In the genomic region with DNA sequence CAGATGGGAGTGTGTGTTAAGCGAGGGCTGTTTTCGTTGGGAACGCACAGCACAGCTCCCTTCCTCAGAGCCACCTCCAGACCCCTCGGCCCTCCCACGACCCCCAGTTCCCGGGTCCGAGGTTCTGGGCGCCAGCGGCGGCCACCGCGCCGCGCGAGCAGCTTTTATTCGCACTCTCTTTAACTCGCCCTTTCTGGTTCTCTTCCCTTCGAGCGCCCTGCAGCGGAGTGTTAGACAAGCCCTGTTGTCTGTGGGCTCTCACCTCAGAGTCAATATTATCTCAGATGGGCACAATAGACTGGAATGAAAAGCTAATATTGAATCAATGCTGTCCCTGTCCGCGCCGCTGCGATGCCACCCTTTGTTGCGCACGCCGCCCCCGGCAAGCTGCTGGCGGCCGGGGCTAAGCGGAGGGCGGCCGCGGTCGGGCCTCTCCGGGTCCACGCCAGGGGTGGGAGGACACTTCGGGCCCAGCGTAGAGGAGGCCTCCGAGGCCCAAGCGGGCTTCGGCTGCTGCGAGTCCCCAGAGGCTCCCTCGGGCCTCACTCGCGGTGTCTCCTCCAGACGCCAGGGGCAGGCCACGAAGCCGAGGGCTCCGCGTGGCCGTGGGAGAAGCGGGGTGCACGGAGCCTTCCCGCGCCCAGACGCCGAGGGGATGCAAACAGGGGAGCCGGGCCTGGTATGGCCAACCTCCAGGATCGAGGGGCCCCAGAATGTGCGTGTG, we compare ENCODE assay signal across 12 cellular contexts. TPM values are rescaled to one million over a fixed set of nuclear protein-coding genes. Genes with fewer than 3 reads are reported as not detected.
DNase-seq lines count a peak whose midpoint lies in the region; ATAC-seq and TF ChIP-seq lines count a peak whose summit lies in the region.
"Had no signal": no experiment of that assay in that cellular context is flagged by ENCODE, and none has a peak within 500 bp of the region (broad histone marks: within the 10 kb centered on the region; RNA-seq: fewer than 3 reads in every experiment).

No MANE protein-coding gene starts in this region.

- no peak overlapping the region for H2AK9ac ChIP-seq in IMR-90 (replicated peaks; ENCODE audit: low read depth, low read length, poor library complexity)

- H2BK15ac ChIP-seq in IMR-90 (ENCODE audit: low read depth, low read length), result no peak overlapping the region

- in situ Hi-C loops in IMR-90 (cut with MboI; ENCODE audit: low sequenced_read_pairs), result no loop called here

- peaks cover 31% of the 10 kb centered on the region for H3K4me1 Mint-ChIP-seq in nephron progenitor cell

- H3K9me3 Mint-ChIP-seq in nephron progenitor cell, result no peaks in the 10 kb centered on the region
- no peaks in the 10 kb centered on the region for H3K9me3 Mint-ChIP-seq in activated naive CD4-positive, alpha-beta T cell treated with anti-CD3 and anti-CD28 coated beads, Interleukin-2, amount 50 U/mL, for 72 hours

- no peak overlapping the region for H2BK20ac ChIP-seq in IMR-90 (ENCODE audit: low read depth, low read length)

- 4% methylated on average over 24 of the region's 61 CpGs; no CpG with 5 or more reads in 1 of the 2 experiments for WGBS in IMR-90 (ENCODE audit: extremely low coverage in 2 of 2, insufficient read length in 1 of 2), 2 experiments

- H3K36me3 ChIP-seq in IMR-90 (ENCODE audit: control insufficient read depth, insufficient read depth, low read length) (no peaks in the 10 kb centered on the region), PC-9 (ENCODE audit: low read depth) (no peaks in the 10 kb centered on the region)

- H3K27me3 ChIP-seq in IMR-90 (ENCODE audit: control insufficient read depth, insufficient read depth, low read length), result peaks cover 78% of the 10 kb centered on the region
- peaks cover 28% of the 10 kb centered on the region; the same call in 1 of the 2 replicates for H3K27me3 ChIP-seq in PC-9 (ENCODE audit: insufficient read depth, low read depth)

- H2BK5ac ChIP-seq in IMR-90 (ENCODE audit: low read depth, low read length, poor library complexity, severe bottlenecking), result no peak overlapping the region

- no peak for TF ChIP-seq POLR2A in IMR-90 (IDR thresholded peaks at IDR 0.05; ENCODE audit: low read depth, low read length)

- H3K4me2 ChIP-seq in IMR-90 (ENCODE audit: low read depth, low read length) (no peak overlapping the region), PC-9 (no peak overlapping the region)

- no peaks in the 10 kb centered on the region for H3K36me3 Mint-ChIP-seq in nephron progenitor cell (ENCODE audit: low read depth)
- peaks cover 0 to 10% of the 10 kb centered on the region in 2 donors for H3K36me3 Mint-ChIP-seq in activated naive CD4-positive, alpha-beta T cell treated with anti-CD3 and anti-CD28 coated beads, Interleukin-2, amount 50 U/mL, for 72 hours

- intact Hi-C loops in IMR-90 (cut with micrococcal nuclease), result loop anchor here (10.0 kb wide), 1 partner anchor 510 kb away; a partner anchor contains a TSS
- intact Hi-C loops in PC-9 (cut with micrococcal nuclease; ENCODE audit: unreplicated experiment), result no loop called here

- H4K5ac ChIP-seq in IMR-90 (ENCODE audit: low read depth, low read length), result no peak overlapping the region

- no peak overlapping the region for H2BK120ac ChIP-seq in IMR-90 (ENCODE audit: low read depth, low read length)

- no peaks in the 10 kb centered on the region for H4K20me1 ChIP-seq in IMR-90 (ENCODE audit: insufficient read depth, low read length)
- no peaks in the 10 kb centered on the region for H4K20me1 ChIP-seq in PC-9 (ENCODE audit: insufficient read depth)

- H3K4ac ChIP-seq in IMR-90 (ENCODE audit: low read depth, low read length), result no peak overlapping the region

- TF ChIP-seq RAD21 in IMR-90 (IDR thresholded peaks at IDR 0.05; ENCODE audit: low read length), result no peak

- H3K18ac ChIP-seq in IMR-90 (ENCODE audit: low read depth, low read length), result no peak overlapping the region

- H2AFZ ChIP-seq in IMR-90 (replicated peaks; ENCODE audit: low read length, poor library complexity) (peak overlapping the region; percentile 15), PC-9 (no peak overlapping the region)

- H3K14ac ChIP-seq in IMR-90 (replicated peaks; ENCODE audit: low read depth, low read length), result no peak overlapping the region

- CTCF ChIA-PET in IMR-90 (lab: Yijun Ruan, JAX) (no interaction called here), PC-9 (lab: Charles Lee) (no interaction called here)

- no peak overlapping the region for H3K27ac Mint-ChIP-seq in nephron progenitor cell
- no peak overlapping the region for H3K27ac Mint-ChIP-seq in activated naive CD4-positive, alpha-beta T cell treated with anti-CD3 and anti-CD28 coated beads, Interleukin-2, amount 50 U/mL, for 72 hours

- TF ChIP-seq CTCF in AG10803 (conservative IDR thresholded peaks at IDR 0.05; ENCODE audit: low read length) (no peak), IMR-90 (conservative IDR thresholded peaks at IDR 0.05; ENCODE audit: low read depth, low read length) (no peak), coronary artery (IDR thresholded peaks at IDR 0.05) (no peak), nephron progenitor cell (IDR thresholded peaks at IDR 0.05) (no peak), PC-9 (conservative IDR thresholded peaks at IDR 0.05) (no peak)

- H3K9me3 ChIP-seq in IMR-90 (ENCODE audit: control insufficient read depth, insufficient read depth, low read length) (no peaks in the 10 kb centered on the region), PC-9 (ENCODE audit: insufficient read depth, low read depth) (no peaks in the 10 kb centered on the region)

- H3F3A ChIP-seq in PC-9 (ENCODE audit: insufficient read depth, low read depth), result no peaks in the 10 kb centered on the region

- H3K9me2 ChIP-seq in PC-9 (ENCODE audit: insufficient read depth), result no peaks in the 10 kb centered on the region

- H3K79me1 ChIP-seq in IMR-90 (ENCODE audit: low read depth in 1 of 2, low read length in 2 of 2), result no peaks in the 10 kb centered on the region

- peak overlapping the region; percentile 68 for H3K4me3 Mint-ChIP-seq in nephron progenitor cell

- H3K4me3 ChIP-seq in AG10803 (ENCODE audit: low read length) (peak overlapping the region; percentile 63), IMR-90 (ENCODE audit: insufficient read depth, low read depth, low read length) (no peak overlapping the region), coronary artery (peak overlapping the region; percentile 65), PC-9 (no peak overlapping the region)

- H3K56ac ChIP-seq in IMR-90 (ENCODE audit: extremely low read depth, insufficient read depth, low read length), result no peak overlapping the region

- POLR2A ChIA-PET in IMR-90 (lab: Charles Lee; ENCODE audit: unreplicated experiment), result no interaction called here
- POLR2A ChIA-PET in PC-9 (lab: Charles Lee; ENCODE audit: unreplicated experiment), result no interaction called here

- H2AK5ac ChIP-seq in IMR-90 (ENCODE audit: low read depth, low read length), result no peak overlapping the region

- DNase-seq in AG10803 (ENCODE audit: low read depth) (no peak), IMR-90 (no peak), coronary artery (ENCODE audit: low spot score) (no peak), nephron progenitor cell (no peak), PC-9 (no peak)
- no peak for DNase-seq in activated naive CD4-positive, alpha-beta T cell treated with anti-CD3 and anti-CD28 coated beads, Interleukin-2, amount 50 U/mL, for 72 hours (ENCODE audit: low spot score in 2 of 2)
- DNase-seq: activated effector memory CD4-positive, alpha-beta T cell treated with Interleukin-2 at 50 U/mL for 16 hours; foreskin melanocyte had no signal

- H3K4me1 ChIP-seq in IMR-90 (ENCODE audit: control insufficient read depth, insufficient read depth, low read length), result no peaks in the 10 kb centered on the region
- H3K4me1 ChIP-seq in PC-9 (replicated peaks; ENCODE audit: insufficient read depth), result no peaks in the 10 kb centered on the region

- no peak overlapping the region for H3K9ac ChIP-seq in IMR-90 (ENCODE audit: low read depth, low read length)

- peaks cover 100% of the 10 kb centered on the region for H3K27me3 Mint-ChIP-seq in nephron progenitor cell (ENCODE audit: low read depth, poor library complexity)

- no peak overlapping the region for H3K27ac ChIP-seq in IMR-90 (ENCODE audit: insufficient read depth, low read length)
- no peak overlapping the region for H3K27ac ChIP-seq in coronary artery
- H3K27ac ChIP-seq in PC-9, result no peak overlapping the region

- no peaks in the 10 kb centered on the region for H3K9me1 ChIP-seq in IMR-90 (ENCODE audit: insufficient read depth, low read length)

- no peak overlapping the region for H4K91ac ChIP-seq in IMR-90 (ENCODE audit: insufficient read depth, low read depth, low read length)

- H3K79me2 ChIP-seq in PC-9 (ENCODE audit: low read depth), result no peaks in the 10 kb centered on the region

- no TSS peak for BruUV-seq in IMR-90 (replicated peaks; lab: Mats Ljungman, UMichigan)
- BruUV-seq in PC-9 (replicated peaks; lab: Mats Ljungman, UMichigan), result no TSS peak

- ATAC-seq in IMR-90 (ENCODE audit: low read depth) (no peak), HG02840 (IDR thresholded peaks at IDR 0.05; ENCODE audit: low FRiP score, unreplicated experiment) (no peak), HG03520 (IDR thresholded peaks at IDR 0.05; ENCODE audit: unreplicated experiment) (no peak)
- no peak for ATAC-seq in activated naive CD4-positive, alpha-beta T cell treated with anti-CD3 and anti-CD28 coated beads, Interleukin-2, amount 50 U/mL, for 72 hours
- ATAC-seq: activated CD4-positive, CD25-positive, alpha-beta regulatory T cell treated with anti-CD3 and anti-CD28 coated beads, Interleukin-2, amount 50 U/mL, for 24 hours had no signal

- H3K23ac ChIP-seq in IMR-90 (ENCODE audit: low read depth, low read length), result no peak overlapping the region

- dilution Hi-C loops in IMR-90 (cut with HindIII; ENCODE audit: low sequenced_read_pairs, unreplicated experiment), result no loop called here

- H4K8ac ChIP-seq in IMR-90 (ENCODE audit: low read depth in 2 of 2, low read length in 2 of 2), result no peak overlapping the region

TF ChIP-seq in IMR-90, 13 proteins besides CTCF, POLR2A, EP300 and RAD21 (continues in another document):
- TF ChIP-seq MAFK (IDR thresholded peaks at IDR 0.05; ENCODE audit: low read depth, low read length), result no peak
- no peak for TF ChIP-seq MXI1 (IDR thresholded peaks at IDR 0.05; ENCODE audit: borderline replicate concordance, low read depth, low read length)
- TF ChIP-seq RCOR1 (IDR thresholded peaks at IDR 0.05; ENCODE audit: insufficient replicate concordance, low read length), result no peak
- TF ChIP-seq SMC3 (IDR thresholded peaks at IDR 0.05; ENCODE audit: low read depth, low read length), result no peak

RNA-seq across cellular contexts. Expression of a gene that starts 8.1 kb away (rescaled TPM):
- not detected in 2 replicates for total RNA-seq in IMR-90 (2012; rRNA removed)
- not detected in 2 replicates for polyA plus RNA-seq in IMR-90 (2012; rRNA removed)
- polyA plus RNA-seq in IMR-90 (2012; cell fraction: cytosol; rRNA removed), result not detected in 2 replicates
- polyA plus RNA-seq in IMR-90 (2012; cell fraction: nucleus; rRNA removed; ENCODE audit: low replicate concordance), result not detected in 2 replicates
- not detected for total RNA-seq in activated naive CD4-positive, alpha-beta T cell treated with anti-CD3 and anti-CD28 coated beads, Interleukin-2, amount 50 U/mL, for 72 hours
- total RNA-seq in PC-9 (2021), result not detected in 2 replicates
- total RNA-seq: lung microvascular endothelial cell had no signal

Comparison
In these comparisons a context has a peak if more than half of its experiments do, and no peak if none do; other contexts are left out.
1. H3K4me3 ChIP-seq: peak in AG10803 (single experiment) and coronary artery (single experiment); none in IMR-90 (single experiment) and PC-9 (single experiment).